Comparison of ENCODE assay signal across 20 cellular contexts in the genomic region with DNA sequence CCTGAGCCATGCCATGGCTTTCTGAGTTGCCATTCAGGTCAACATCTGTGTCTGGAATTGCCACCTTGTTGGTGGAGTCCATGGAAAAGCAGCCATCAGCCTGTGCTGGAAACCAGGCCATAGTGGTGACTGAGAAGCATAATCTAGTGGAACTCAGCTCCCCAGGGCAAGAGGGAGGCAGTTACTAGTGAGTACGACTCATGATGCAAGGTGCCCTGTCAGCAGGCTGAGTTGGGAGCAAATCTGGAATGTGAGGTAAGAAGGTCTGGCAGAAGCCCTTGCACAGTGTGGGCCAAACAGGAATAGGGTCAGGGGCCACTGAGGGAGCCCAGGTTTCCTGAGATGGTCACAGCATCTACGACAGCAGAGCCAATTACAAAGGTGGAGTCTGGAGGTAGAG. TPM values are rescaled to one million over a fixed set of nuclear protein-coding genes. Genes with fewer than 3 reads are reported as not detected.
A peak's percentile ranks its signal among the peaks of the same experiment; 100 is the strongest.
DNase-seq lines count a peak whose midpoint lies in the region; ATAC-seq and TF ChIP-seq lines count a peak whose summit lies in the region.
"Had no signal": no experiment of that assay in that cellular context is flagged by ENCODE, and none has a peak within 500 bp of the region (broad histone marks: within the 10 kb centered on the region; RNA-seq: fewer than 3 reads in every experiment).

No MANE protein-coding gene starts in this region.

- H3K36me3 Mint-ChIP-seq in activated CD4-positive, alpha-beta memory T cell treated with anti-CD3 and anti-CD28 coated beads, Interleukin-2, amount 10 ng/mL, durations not matched to agents 7 days and 5 days (ENCODE audit: low read depth): no peaks in the 10 kb centered on the region
- H3K36me3 Mint-ChIP-seq: CD4-positive, CD25-positive, alpha-beta regulatory T cell had no signal

- WGBS in esophagus muscularis mucosa: 81% methylated on average over 2 of the region's 2 CpGs

- no peak for TF ChIP-seq EP300 in esophagus muscularis mucosa (IDR thresholded peaks at IDR 0.05)

- no peak overlapping the region for H3K27ac ChIP-seq in esophagus muscularis mucosa (replicated peaks in 1 of 4)

- POLR2A ChIA-PET in activated CD4-positive, alpha-beta memory T cell treated with anti-CD3 and anti-CD28 coated beads, Interleukin-2, amount 10 ng/mL, durations not matched to agents 7 days and 5 days (lab: Charles Lee): no interaction called here

- H3K36me3 ChIP-seq in esophagus muscularis mucosa: no peaks in the 10 kb centered on the region

- no peak for TF ChIP-seq CTCF in esophagus muscularis mucosa (IDR thresholded peaks at IDR 0.05)

- no peak for TF ChIP-seq POLR2A in esophagus muscularis mucosa (IDR thresholded peaks at IDR 0.05; ENCODE audit: low read depth)

- no peaks in the 10 kb centered on the region for H3K27me3 ChIP-seq in esophagus muscularis mucosa

- no peak overlapping the region for H3K4me3 ChIP-seq in esophagus muscularis mucosa

- H3K4me1 Mint-ChIP-seq in activated CD4-positive, alpha-beta memory T cell treated with anti-CD3 and anti-CD28 coated beads, Interleukin-2, amount 10 ng/mL, durations not matched to agents 7 days and 5 days: no peaks in the 10 kb centered on the region
- H3K4me1 Mint-ChIP-seq: B cell; CD4-positive, CD25-positive, alpha-beta regulatory T cell had no signal

- no peaks in the 10 kb centered on the region for H3K9me3 Mint-ChIP-seq in activated CD4-positive, alpha-beta memory T cell treated with anti-CD3 and anti-CD28 coated beads, Interleukin-2, amount 10 ng/mL, durations not matched to agents 7 days and 5 days
- H3K9me3 Mint-ChIP-seq: CD4-positive, CD25-positive, alpha-beta regulatory T cell had no signal

- no peak for ATAC-seq in HG02623 (IDR thresholded peaks at IDR 0.05; ENCODE audit: unreplicated experiment)

- H3K4me3 Mint-ChIP-seq in activated CD4-positive, alpha-beta memory T cell treated with anti-CD3 and anti-CD28 coated beads, Interleukin-2, amount 10 ng/mL, durations not matched to agents 7 days and 5 days: no peak overlapping the region
- H3K4me3 Mint-ChIP-seq: B cell; CD4-positive, CD25-positive, alpha-beta regulatory T cell had no signal

- H3K27ac Mint-ChIP-seq in activated CD4-positive, alpha-beta memory T cell treated with anti-CD3 and anti-CD28 coated beads, Interleukin-2, amount 10 ng/mL, durations not matched to agents 7 days and 5 days: no peak overlapping the region
- H3K27ac Mint-ChIP-seq: B cell; CD4-positive, CD25-positive, alpha-beta regulatory T cell had no signal

- H3K27me3 Mint-ChIP-seq in activated CD4-positive, alpha-beta memory T cell treated with anti-CD3 and anti-CD28 coated beads, Interleukin-2, amount 10 ng/mL, durations not matched to agents 7 days and 5 days: peaks cover 4% of the 10 kb centered on the region

- CTCF ChIA-PET in activated CD4-positive, alpha-beta memory T cell treated with anti-CD3 and anti-CD28 coated beads, Interleukin-2, amount 10 ng/mL, durations not matched to agents 7 days and 5 days (lab: Charles Lee): no interaction called here

- H3K9me3 ChIP-seq in esophagus muscularis mucosa: no peaks in the 10 kb centered on the region
- H3K9me3 ChIP-seq: Caco-2 had no signal

- no peaks in the 10 kb centered on the region for H3K4me1 ChIP-seq in esophagus muscularis mucosa
- H3K4me1 ChIP-seq: Caco-2 had no signal

- DNase-seq in ELR (ENCODE audit: low read depth): peak; percentile 63
- DNase-seq in M059J (ENCODE audit: low read depth): peak; percentile 51
- peak; percentile 89 for DNase-seq in esophagus muscularis mucosa (ENCODE audit: extremely low spot score)
- peak; percentile 72 for DNase-seq in kidney tubule cell (ENCODE audit: low spot score)
- DNase-seq in activated CD4-positive, alpha-beta memory T cell treated with anti-CD3 and anti-CD28 coated beads, Interleukin-2, amount 10 ng/mL, durations not matched to agents 7 days and 5 days: no peak
- DNase-seq in ureter (ENCODE audit: low spot score): no peak
- DNase-seq in SW480 (ENCODE audit: low spot score): no peak
- DNase-seq: ACHN; Caco-2; CD4-positive, CD25-positive, alpha-beta regulatory T cell; DMS79; GF-D8; NCI-H1105 treated with DMSO at 0.1 percent for 48 hours; NCI-H1694 treated with DMSO at 0.1 percent for 48 hours; NCI-H526 treated with DMSO at 0.1 percent for 48 hours; RPMI8226; SIG-M5 had no signal

- intact Hi-C loops in esophagus muscularis mucosa (cut with DNase I): no loop called here

RNA-seq across cellular contexts. Expression of gene SULT1C2, which starts 37.1 kb away (rescaled TPM):
- 0.22 TPM in 1 of 2 replicates, not detected in the other for total RNA-seq in M059J (2014; rRNA removed; shearing (Covaris generic))
- total RNA-seq in esophagus muscularis mucosa (1 to 10 TPM in 1 of 4 donors, under 1 TPM in 1, not detected in 2; 0.66 to 1.0 TPM), ureter (4.1 TPM)
- not detected for total RNA-seq in activated CD4-positive, alpha-beta memory T cell treated with anti-CD3 and anti-CD28 coated beads, Interleukin-2, amount 10 ng/mL, durations not matched to agents 7 days and 5 days
- total RNA-seq: B cell; CD4-positive, CD25-positive, alpha-beta regulatory T cell; OCI-LY7 had no signal

RNA-seq across cellular contexts. Expression of gene SULT1C4, which starts 52.0 kb away (rescaled TPM):
- total RNA-seq in M059J (2014; rRNA removed; shearing (Covaris generic)): not detected in 2 replicates
- 1 to 10 TPM; 1.7 to 5.2 (median 3.7) TPM for total RNA-seq in esophagus muscularis mucosa
- total RNA-seq in activated CD4-positive, alpha-beta memory T cell treated with anti-CD3 and anti-CD28 coated beads, Interleukin-2, amount 10 ng/mL, durations not matched to agents 7 days and 5 days: not detected
- 3.4 TPM for total RNA-seq in ureter
- total RNA-seq: B cell, OCI-LY7 had no signal

Comparison
In these comparisons a context has a peak if more than half of its experiments do, and no peak if none do; other contexts are left out.
1. DNase-seq: peak in ELR (single experiment), M059J (single experiment), esophagus muscularis mucosa (single experiment) and kidney tubule cell (single experiment); none in activated CD4-positive, alpha-beta memory T cell treated with anti-CD3 and anti-CD28 coated beads, Interleukin-2, amount 10 ng/mL, durations not matched to agents 7 days and 5 days (single experiment), ureter (single experiment) and SW480 (single experiment).